ENCODE assay signal across 1 cellular context in the genomic region with DNA sequence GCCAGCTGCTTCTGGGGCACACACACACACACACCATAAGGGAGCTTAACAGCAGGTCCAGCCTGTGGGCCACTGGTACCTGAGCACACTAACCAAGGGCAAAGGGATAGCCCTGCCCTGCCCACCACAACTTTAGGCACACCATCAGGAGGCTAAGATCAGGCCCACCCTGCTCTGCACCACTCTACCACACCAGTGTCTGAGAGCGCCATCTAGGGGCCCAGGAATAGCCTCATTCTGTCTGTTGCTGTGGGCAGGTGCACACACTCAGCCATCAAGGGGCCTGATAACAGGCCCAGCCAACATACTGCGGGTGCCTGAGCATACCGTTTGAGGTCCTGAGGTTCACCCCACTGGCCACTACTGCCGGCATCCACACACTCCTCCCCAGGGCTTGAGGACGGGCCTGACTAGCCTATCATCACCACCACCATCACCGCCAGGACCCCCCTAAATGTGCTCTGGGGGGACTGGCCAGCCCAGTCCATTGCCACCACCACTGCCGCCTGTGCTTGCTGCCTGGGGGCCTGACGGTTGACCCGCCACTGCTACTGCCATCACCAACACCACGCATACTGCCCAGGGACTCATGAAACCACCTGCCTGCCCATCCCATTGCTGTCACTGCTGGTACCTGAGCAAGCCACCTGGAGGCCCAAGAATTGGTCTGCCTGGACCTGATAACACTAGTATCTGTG.
TF ChIP-seq lines count a peak whose summit lies in the region.

No MANE protein-coding gene starts in this region.

TF ChIP-seq in GM12878, 131 proteins besides CTCF, POLR2A, EP300 and RAD21:
- TF ChIP-seq, protein P1, sequence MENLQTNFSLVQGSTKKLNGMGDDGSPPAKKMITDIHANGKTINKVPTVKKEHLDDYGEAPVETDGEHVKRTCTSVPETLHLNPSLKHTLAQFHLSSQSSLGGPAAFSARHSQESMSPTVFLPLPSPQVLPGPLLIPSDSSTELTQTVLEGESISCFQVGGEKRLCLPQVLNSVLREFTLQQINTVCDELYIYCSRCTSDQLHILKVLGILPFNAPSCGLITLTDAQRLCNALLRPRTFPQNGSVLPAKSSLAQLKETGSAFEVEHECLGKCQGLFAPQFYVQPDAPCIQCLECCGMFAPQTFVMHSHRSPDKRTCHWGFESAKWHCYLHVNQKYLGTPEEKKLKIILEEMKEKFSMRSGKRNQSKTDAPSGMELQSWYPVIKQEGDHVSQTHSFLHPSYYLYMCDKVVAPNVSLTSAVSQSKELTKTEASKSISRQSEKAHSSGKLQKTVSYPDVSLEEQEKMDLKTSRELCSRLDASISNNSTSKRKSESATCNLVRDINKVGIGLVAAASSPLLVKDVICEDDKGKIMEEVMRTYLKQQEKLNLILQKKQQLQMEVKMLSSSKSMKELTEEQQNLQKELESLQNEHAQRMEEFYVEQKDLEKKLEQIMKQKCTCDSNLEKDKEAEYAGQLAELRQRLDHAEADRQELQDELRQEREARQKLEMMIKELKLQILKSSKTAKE (IDR thresholded peaks at IDR 0.05; ENCODE audit: low read depth, poor library complexity, severe bottlenecking): no peak
- 0 out of 2 replicates have a peak, but pooled peaks have one; percentile 8 for TF ChIP-seq RUNX3 (IDR thresholded peaks at IDR 0.05; ENCODE audit: low read length)
- TF ChIP-seq FOXK2 (IDR thresholded peaks at IDR 0.05): no peak
- TF ChIP-seq SMC3 (IDR thresholded peaks at IDR 0.05; ENCODE audit: borderline replicate concordance, low read length): peak; percentile 48; the same call in 1 of the 2 replicates
- TF ChIP-seq, protein P2, sequence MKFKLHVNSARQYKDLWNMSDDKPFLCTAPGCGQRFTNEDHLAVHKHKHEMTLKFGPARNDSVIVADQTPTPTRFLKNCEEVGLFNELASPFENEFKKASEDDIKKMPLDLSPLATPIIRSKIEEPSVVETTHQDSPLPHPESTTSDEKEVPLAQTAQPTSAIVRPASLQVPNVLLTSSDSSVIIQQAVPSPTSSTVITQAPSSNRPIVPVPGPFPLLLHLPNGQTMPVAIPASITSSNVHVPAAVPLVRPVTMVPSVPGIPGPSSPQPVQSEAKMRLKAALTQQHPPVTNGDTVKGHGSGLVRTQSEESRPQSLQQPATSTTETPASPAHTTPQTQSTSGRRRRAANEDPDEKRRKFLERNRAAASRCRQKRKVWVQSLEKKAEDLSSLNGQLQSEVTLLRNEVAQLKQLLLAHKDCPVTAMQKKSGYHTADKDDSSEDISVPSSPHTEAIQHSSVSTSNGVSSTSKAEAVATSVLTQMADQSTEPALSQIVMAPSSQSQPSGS (IDR thresholded peaks at IDR 0.05; ENCODE audit: low read length): no peak
